ENCODE assay signal across 23 cellular contexts in the genomic region with DNA sequence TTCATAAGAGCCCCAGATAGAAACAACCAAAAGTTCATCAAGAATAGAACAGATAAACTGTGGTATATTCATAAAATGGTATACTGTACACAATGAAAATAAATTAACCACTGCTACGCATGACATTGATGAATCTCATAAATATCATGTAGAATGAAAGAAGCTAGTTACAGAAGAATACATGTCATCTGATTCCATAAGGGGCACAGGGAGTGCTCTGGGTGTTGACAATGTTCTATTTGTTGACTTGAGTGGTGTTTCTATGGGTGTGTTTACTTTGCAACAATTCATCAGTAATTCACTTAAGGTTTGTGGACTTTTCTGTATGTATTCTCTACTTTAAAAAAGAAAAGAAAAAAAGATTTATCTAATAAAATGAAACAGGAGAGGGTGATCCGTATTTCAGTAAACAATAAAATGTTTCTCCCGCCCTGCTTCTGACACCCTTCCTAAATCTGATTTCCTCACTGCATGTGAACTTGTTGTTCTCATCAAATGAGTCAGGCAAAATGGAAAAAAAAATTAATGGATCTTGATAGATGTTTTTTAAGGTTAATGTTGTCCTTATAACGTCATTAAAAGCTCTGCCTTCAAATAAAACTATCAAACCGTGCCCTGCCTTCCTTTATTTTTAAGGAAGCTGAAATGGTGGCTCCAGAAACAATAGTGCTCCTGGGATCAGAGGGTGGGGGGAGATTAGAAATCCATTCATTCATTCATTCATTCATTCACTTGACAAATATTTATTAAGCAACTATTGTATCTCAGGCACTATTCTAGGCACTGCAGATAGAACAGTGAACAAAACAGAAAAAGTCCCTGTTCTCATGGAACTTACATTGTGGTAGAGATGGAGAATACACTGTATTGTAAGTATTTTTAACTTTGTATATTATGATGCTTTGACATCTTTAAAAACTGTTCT.
DNase-seq lines count a peak whose midpoint lies in the region; ATAC-seq and TF ChIP-seq lines count a peak whose summit lies in the region.
"Had no signal": no experiment of that assay in that cellular context is flagged by ENCODE, and none has a peak within 500 bp of the region (broad histone marks: within the 10 kb centered on the region; RNA-seq: fewer than 3 reads in every experiment).

No MANE protein-coding gene starts in this region.

- H3K4me1 Mint-ChIP-seq in natural killer cell treated with Interleukin-12 subunit alpha and Interleukin-12 subunit beta and Interleukin-15 and Interleukin-18, amount 100 ng/mL, for 72 hours (ENCODE audit: low read depth in 2 of 2): peaks cover 38 to 43% of the 10 kb centered on the region in 2 donors
- peaks cover 39 to 46% of the 10 kb centered on the region in 2 donors for H3K4me1 Mint-ChIP-seq in natural killer cell
- H3K4me1 Mint-ChIP-seq: WTC11 had no signal

- H3K9me3 Mint-ChIP-seq in natural killer cell treated with Interleukin-12 subunit alpha and Interleukin-12 subunit beta and Interleukin-15 and Interleukin-18, amount 100 ng/mL, for 72 hours: peaks cover 9% of the 10 kb centered on the region
- no peaks in the 10 kb centered on the region for H3K9me3 Mint-ChIP-seq in natural killer cell
- H3K9me3 Mint-ChIP-seq: activated CD4-positive, alpha-beta memory T cell treated with anti-CD3 and anti-CD28 coated beads for 36 hours; HFFc6; WTC11 had no signal

- no peaks in the 10 kb centered on the region for H3K9me3 ChIP-seq in endocrine pancreas (ENCODE audit: control insufficient read depth, low read length)
- H3K9me3 ChIP-seq: esophagus squamous epithelium, spleen, upper lobe of left lung had no signal

- H3K27me3 ChIP-seq in endocrine pancreas (ENCODE audit: control insufficient read depth, insufficient read depth, low read length): no peaks in the 10 kb centered on the region
- H3K27me3 ChIP-seq: esophagus squamous epithelium, spleen, upper lobe of left lung had no signal

- no peaks in the 10 kb centered on the region for H3K27me3 Mint-ChIP-seq in natural killer cell treated with Interleukin-12 subunit alpha and Interleukin-12 subunit beta and Interleukin-15 and Interleukin-18, amount 100 ng/mL, for 72 hours
- H3K27me3 Mint-ChIP-seq in natural killer cell (ENCODE audit: low read depth in 2 of 2): no peaks in the 10 kb centered on the region
- H3K27me3 Mint-ChIP-seq: activated CD4-positive, alpha-beta memory T cell treated with anti-CD3 and anti-CD28 coated beads for 36 hours had no signal

- H3K4me1 ChIP-seq in endocrine pancreas (ENCODE audit: control insufficient read depth, insufficient read depth, low read length): peaks cover 13% of the 10 kb centered on the region

- ATAC-seq in natural killer cell treated with Interleukin-12 subunit alpha and Interleukin-12 subunit beta and Interleukin-15 and Interleukin-18, amount 100 ng/mL, for 72 hours: no peak
- no peak for ATAC-seq in GM18511 (IDR thresholded peaks at IDR 0.05; ENCODE audit: unreplicated experiment)
- ATAC-seq in natural killer cell: no peak
- ATAC-seq: WTC11 had no signal

- no peak overlapping the region for H3K27ac Mint-ChIP-seq in natural killer cell treated with Interleukin-12 subunit alpha and Interleukin-12 subunit beta and Interleukin-15 and Interleukin-18, amount 100 ng/mL, for 72 hours
- no peak overlapping the region for H3K27ac Mint-ChIP-seq in natural killer cell
- H3K27ac Mint-ChIP-seq: activated CD4-positive, alpha-beta memory T cell treated with anti-CD3 and anti-CD28 coated beads for 36 hours; activated naive CD4-positive, alpha-beta T cell treated with anti-CD3 and anti-CD28 coated beads for 36 hours; HFFc6; WTC11 had no signal

- intact Hi-C loops in natural killer cell (cut with micrococcal nuclease): no loop called here

- peaks cover 13% of the 10 kb centered on the region for H3K36me3 Mint-ChIP-seq in natural killer cell treated with Interleukin-12 subunit alpha and Interleukin-12 subunit beta and Interleukin-15 and Interleukin-18, amount 100 ng/mL, for 72 hours
- no peaks in the 10 kb centered on the region for H3K36me3 Mint-ChIP-seq in natural killer cell
- H3K36me3 Mint-ChIP-seq: WTC11 had no signal

- TF ChIP-seq CTCF in natural killer cell (IDR thresholded peaks at IDR 0.05): no peak

- H3K36me3 ChIP-seq in endocrine pancreas (ENCODE audit: control insufficient read depth, insufficient read depth, low read length): no peaks in the 10 kb centered on the region
- H3K36me3 ChIP-seq: esophagus squamous epithelium, spleen, upper lobe of left lung had no signal

- H3K4me3 Mint-ChIP-seq in natural killer cell treated with Interleukin-12 subunit alpha and Interleukin-12 subunit beta and Interleukin-15 and Interleukin-18, amount 100 ng/mL, for 72 hours: no peak overlapping the region
- H3K4me3 Mint-ChIP-seq in natural killer cell: no peak overlapping the region
- H3K4me3 Mint-ChIP-seq: activated CD4-positive, alpha-beta memory T cell treated with anti-CD3 and anti-CD28 coated beads for 36 hours; activated naive CD4-positive, alpha-beta T cell treated with anti-CD3 and anti-CD28 coated beads for 36 hours; HFFc6; WTC11 had no signal

- no peak overlapping the region for H3K9ac ChIP-seq in endocrine pancreas (ENCODE audit: control insufficient read depth, insufficient read depth, low read length)

- DNase-seq in AG08395 (ENCODE audit: low spot score) (peak; percentile 25), NCI-H1092 (lab: John Stamatoyannopoulos, UW) (peak; percentile 8), NCI-H69 (lab: John Stamatoyannopoulos, UW) (peak; percentile 90), iPS-NIHi11 (ENCODE audit: low spot score) (no peak), natural killer cell (no peak)
- no peak for DNase-seq in natural killer cell treated with Interleukin-12 subunit alpha and Interleukin-12 subunit beta and Interleukin-15 and Interleukin-18, amount 100 ng/mL, for 72 hours (ENCODE audit: low spot score)
- DNase-seq: activated CD4-positive, alpha-beta memory T cell treated with anti-CD3 and anti-CD28 coated beads for 36 hours; activated naive CD4-positive, alpha-beta T cell treated with anti-CD3 and anti-CD28 coated beads for 36 hours; aorta; C1 segment of cervical spinal cord; effector CD8-positive, alpha-beta T cell; esophagus squamous epithelium; head of caudate nucleus; HFFc6; NCI-H1105; NCI-H526; spleen; stimulated activated CD4-positive, alpha-beta T cell treated with anti-CD3 and anti-CD28 coated beads, Interleukin-4, amount 100 ng/mL, for 4 hours; upper lobe of left lung had no signal

- H3K4me3 ChIP-seq in endocrine pancreas (ENCODE audit: control insufficient read depth, insufficient read depth, low read length): peak overlapping the region; percentile 16
- H3K4me3 ChIP-seq: esophagus squamous epithelium, PC-9, spleen, upper lobe of left lung had no signal

Comparison
In these comparisons a context has a peak if more than half of its experiments do, and no peak if none do; other contexts are left out.
1. DNase-seq: peak in AG08395 (single experiment), NCI-H1092 (single experiment) and NCI-H69 (single experiment); none in natural killer cell treated with Interleukin-12 subunit alpha and Interleukin-12 subunit beta and Interleukin-15 and Interleukin-18, amount 100 ng/mL, for 72 hours (single experiment), iPS-NIHi11 (single experiment) and natural killer cell (single experiment).